Comparison of ENCODE assay signal across 17 cellular contexts in the genomic region with DNA sequence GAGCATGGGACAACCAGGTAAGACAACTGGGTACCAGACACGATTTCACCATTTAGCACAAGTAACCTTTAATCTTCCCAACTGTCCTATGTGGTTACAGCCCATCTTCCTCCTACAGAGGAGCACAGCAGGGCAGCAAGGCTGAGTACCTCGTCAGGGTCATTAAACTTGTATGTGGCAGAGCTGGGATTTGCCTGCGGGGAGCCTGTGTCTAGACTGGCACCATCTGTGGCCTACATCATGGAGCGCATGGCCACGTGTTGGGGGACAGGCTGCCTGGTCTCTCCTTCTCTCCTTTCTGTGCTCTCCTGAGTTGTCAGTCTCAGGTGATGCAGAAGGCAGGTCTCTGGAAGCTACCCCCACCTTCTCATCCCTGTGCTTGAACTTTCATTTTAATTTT. TPM values are rescaled to one million over a fixed set of nuclear protein-coding genes. Genes with fewer than 3 reads are reported as not detected.
DNase-seq lines count a peak whose midpoint lies in the region; ATAC-seq, FAIRE-seq and TF ChIP-seq lines count a peak whose summit lies in the region.
"Had no signal": no experiment of that assay in that cellular context is flagged by ENCODE, and none has a peak within 500 bp of the region (broad histone marks: within the 10 kb centered on the region; RNA-seq: fewer than 3 reads in every experiment).

No MANE protein-coding gene starts in this region.

- no peak for TF ChIP-seq EP300 in gastroesophageal sphincter (IDR thresholded peaks at IDR 0.05)

- no peak for FAIRE-seq in RCC 7860 (lab: Jason Lieb, UNC)
- FAIRE-seq: endothelial cell of umbilical vein had no signal

- peaks cover 6% of the 10 kb centered on the region for H3K36me3 Mint-ChIP-seq in stimulated activated memory B cell treated with anti-CD40 and anti-IgM and Interleukin-4, amounts not matched to agents 10 μg/mL and 1 μg/mL and 100 μg/mL, for 72 hours

- H3K9me3 Mint-ChIP-seq in stimulated activated memory B cell treated with anti-CD40 and anti-IgM and Interleukin-4, amounts not matched to agents 10 μg/mL and 1 μg/mL and 100 μg/mL, for 72 hours, result no peaks in the 10 kb centered on the region
- H3K9me3 Mint-ChIP-seq: activated CD8-positive, alpha-beta T cell treated with anti-CD3 and anti-CD28 coated beads for 36 hours had no signal

- no peak overlapping the region for H3K4me3 Mint-ChIP-seq in stimulated activated memory B cell treated with anti-CD40 and anti-IgM and Interleukin-4, amounts not matched to agents 10 μg/mL and 1 μg/mL and 100 μg/mL, for 72 hours
- H3K4me3 Mint-ChIP-seq: activated CD8-positive, alpha-beta T cell treated with anti-CD3 and anti-CD28 coated beads for 36 hours had no signal

- no peaks in the 10 kb centered on the region for H3K9me3 ChIP-seq in gastroesophageal sphincter
- H3K9me3 ChIP-seq in stomach smooth muscle (ENCODE audit: control insufficient read depth in 2 of 2, low read length in 2 of 2), result no peaks in the 10 kb centered on the region
- H3K9me3 ChIP-seq in MG63, result no peaks in the 10 kb centered on the region
- H3K9me3 ChIP-seq: neutrophil had no signal

- H3K4me3 ChIP-seq in gastroesophageal sphincter (no peak overlapping the region), stomach smooth muscle (ENCODE audit: low read length in 2 of 2) (no peak overlapping the region), MG63 (no peak overlapping the region)
- H3K4me3 ChIP-seq: cardiac muscle cell had no signal

- H3K27me3 Mint-ChIP-seq in stimulated activated memory B cell treated with anti-CD40 and anti-IgM and Interleukin-4, amounts not matched to agents 10 μg/mL and 1 μg/mL and 100 μg/mL, for 72 hours, result no peaks in the 10 kb centered on the region
- H3K27me3 Mint-ChIP-seq: activated CD8-positive, alpha-beta T cell treated with anti-CD3 and anti-CD28 coated beads for 36 hours had no signal

- H3K27ac ChIP-seq in gastroesophageal sphincter, result peak overlapping the region in 3 of 4 donors; percentile 64 to 83 (median 80)
- peak overlapping the region; percentile 75 for H3K27ac ChIP-seq in stomach smooth muscle (ENCODE audit: low read length)
- H3K27ac ChIP-seq: cardiac muscle cell had no signal

- H3K4me1 ChIP-seq in gastroesophageal sphincter (peaks cover 15 to 70% (median 25%) of the 10 kb centered on the region in 3 donors), stomach smooth muscle (ENCODE audit: control insufficient read depth, insufficient read depth, low read length) (peaks cover 53% of the 10 kb centered on the region)

- TF ChIP-seq CTCF in gastroesophageal sphincter (IDR thresholded peaks at IDR 0.05), result no peak

- peaks cover 18% of the 10 kb centered on the region for H3K4me1 Mint-ChIP-seq in stimulated activated memory B cell treated with anti-CD40 and anti-IgM and Interleukin-4, amounts not matched to agents 10 μg/mL and 1 μg/mL and 100 μg/mL, for 72 hours

- H3K36me3 ChIP-seq in gastroesophageal sphincter, result peaks cover 0 to 10% of the 10 kb centered on the region in 2 donors
- no peaks in the 10 kb centered on the region for H3K36me3 ChIP-seq in stomach smooth muscle (ENCODE audit: control insufficient read depth in 2 of 2, insufficient read depth in 2 of 2, low read length in 2 of 2)
- H3K36me3 ChIP-seq in MG63, result no peaks in the 10 kb centered on the region; the same call in 1 of the 2 replicates
- H3K36me3 ChIP-seq: cardiac muscle cell had no signal

- TF ChIP-seq POLR2A in gastroesophageal sphincter (IDR thresholded peaks at IDR 0.05), result no peak

- H3K27me3 ChIP-seq in gastroesophageal sphincter, result no peaks in the 10 kb centered on the region
- H3K27me3 ChIP-seq in stomach smooth muscle (ENCODE audit: control insufficient read depth in 1 of 2, insufficient read depth in 2 of 2, low read length in 2 of 2), result no peaks in the 10 kb centered on the region
- no peaks in the 10 kb centered on the region for H3K27me3 ChIP-seq in MG63
- H3K27me3 ChIP-seq: neutrophil had no signal

- WGBS in gastroesophageal sphincter (ENCODE audit: low coverage in 1 of 2), 2 donors, result 87 to 100% methylated on average over 1 to 5 of the region's 5 CpGs

- ATAC-seq in gastroesophageal sphincter, result no peak
- no peak for ATAC-seq in stimulated activated memory B cell treated with anti-CD40 and anti-IgM and Interleukin-4, amounts not matched to agents 10 μg/mL and 1 μg/mL and 100 μg/mL, for 72 hours
- ATAC-seq: activated CD8-positive, alpha-beta T cell treated with anti-CD3 and anti-CD28 coated beads for 36 hours had no signal

- H3K9ac ChIP-seq in stomach smooth muscle (ENCODE audit: low read length in 2 of 2), result no peak overlapping the region

- H3K27ac Mint-ChIP-seq in stimulated activated memory B cell treated with anti-CD40 and anti-IgM and Interleukin-4, amounts not matched to agents 10 μg/mL and 1 μg/mL and 100 μg/mL, for 72 hours, result no peak overlapping the region
- H3K27ac Mint-ChIP-seq: activated CD8-positive, alpha-beta T cell treated with anti-CD3 and anti-CD28 coated beads for 36 hours had no signal

- DNase-seq in NCI-H82 (lab: John Stamatoyannopoulos, UW), result peak; percentile 23
- DNase-seq in NCI-H82 treated with DMSO at 0.1 percent for 48 hours (lab: John Stamatoyannopoulos, UW; ENCODE audit: unreplicated experiment), result no peak
- DNase-seq in RPMI7951 (ENCODE audit: low read depth), result peak; percentile 49
- no peak for DNase-seq in MG63
- no peak for DNase-seq in RCC 7860 (ENCODE audit: low spot score)
- DNase-seq: activated CD8-positive, alpha-beta T cell treated with anti-CD3 and anti-CD28 coated beads for 36 hours; activated naive CD4-positive, alpha-beta T cell; hippocampal formation; NCI-H446 treated with DMSO at 0.1 percent for 48 hours; T1000 had no signal

RNA-seq across cellular contexts. Expression of gene GOLGA6A, which starts 32.2 kb away (rescaled TPM):
- total RNA-seq in RPMI7951 (2014; rRNA removed; shearing (Covaris generic)), result not detected in 2 replicates
- 1 to 10 TPM in 1 of 4 donors, under 1 TPM in 2, not detected in 1; 0.15 to 1.3 (median 0.31) TPM for total RNA-seq in gastroesophageal sphincter
- not detected in 2 replicates for total RNA-seq in MG63 (2014; rRNA removed; shearing (Covaris generic); ENCODE audit: low replicate concordance)
- total RNA-seq: activated CD8-positive, alpha-beta T cell treated with anti-CD3 and anti-CD28 coated beads for 36 hours; endothelial cell of umbilical vein; lung microvascular endothelial cell had no signal

RNA-seq across cellular contexts. Expression of gene PML, which starts 55.6 kb away (rescaled TPM):
- 26.1 and 39.7 TPM in 2 replicates for total RNA-seq in RPMI7951 (2014; rRNA removed; shearing (Covaris generic))
- total RNA-seq in gastroesophageal sphincter, result 10 to 100 TPM; 24.1 to 75.1 (median 52.1) TPM
- 19.5 and 39.8 TPM in 2 replicates for total RNA-seq in MG63 (2014; rRNA removed; shearing (Covaris generic); ENCODE audit: low replicate concordance)

RNA-seq across cellular contexts. Expression of gene STOML1, which starts 58.0 kb away (rescaled TPM):
- total RNA-seq in RPMI7951 (2014; rRNA removed; shearing (Covaris generic)), result 20.4 and 26.8 TPM in 2 replicates
- total RNA-seq in gastroesophageal sphincter, result 10 to 100 TPM in 3 of 4 donors, 1 to 10 TPM in 1; 8.1 to 21.7 (median 13.7) TPM
- total RNA-seq in MG63 (2014; rRNA removed; shearing (Covaris generic); ENCODE audit: low replicate concordance), result 45.3 and 53.1 TPM in 2 replicates

Comparison
In these comparisons a context has a peak if more than half of its experiments do, and no peak if none do; other contexts are left out.
1. DNase-seq: peak in NCI-H82 (single experiment) and RPMI7951 (single experiment); none in NCI-H82 treated with DMSO at 0.1 percent for 48 hours (single experiment), MG63 (single experiment) and RCC 7860 (single experiment).